Comparison of ENCODE assay signal across 26 cellular contexts in genomic region chrX:114037515-114037914, GRCh38.
"Had no signal": no experiment of that assay in that cellular context is flagged by ENCODE, and none has a peak within 500 bp of the region (broad histone marks: within the 10 kb centered on the region; RNA-seq: fewer than 3 reads in every experiment).

No MANE protein-coding gene starts in this region.

- H3K9me3 ChIP-seq: adrenal gland, SK-N-SH had no signal

- H3K36me3 ChIP-seq: adrenal gland had no signal

- H3K27ac Mint-ChIP-seq: activated CD8-positive, alpha-beta T cell treated with anti-CD3 and anti-CD28 coated beads, Interleukin-2, amount 10 ng/mL, durations not matched to agents 7 days and 5 days; activated naive CD8-positive, alpha-beta T cell treated with anti-CD3 and anti-CD28 coated beads, Interleukin-2, amount 10 ng/mL, durations not matched to agents 7 days and 5 days; T-helper 1 cell treated with Interleukin-12 subunit alpha and Interleukin-12 subunit beta and Interleukin-4 antibody, amounts not matched to agents 30 μg/mL and 1 μg/mL, for 36 hours had no signal

- H3K4me3 Mint-ChIP-seq: activated CD8-positive, alpha-beta T cell treated with anti-CD3 and anti-CD28 coated beads, Interleukin-2, amount 10 ng/mL, durations not matched to agents 7 days and 5 days; activated naive CD8-positive, alpha-beta T cell treated with anti-CD3 and anti-CD28 coated beads, Interleukin-2, amount 10 ng/mL, durations not matched to agents 7 days and 5 days; T-helper 1 cell treated with Interleukin-12 subunit alpha and Interleukin-12 subunit beta and Interleukin-4 antibody, amounts not matched to agents 30 μg/mL and 1 μg/mL, for 36 hours had no signal

- H3K9me3 Mint-ChIP-seq: activated naive CD8-positive, alpha-beta T cell treated with anti-CD3 and anti-CD28 coated beads, Interleukin-2, amount 10 ng/mL, durations not matched to agents 7 days and 5 days; T-helper 1 cell treated with Interleukin-12 subunit alpha and Interleukin-12 subunit beta and Interleukin-4 antibody, amounts not matched to agents 30 μg/mL and 1 μg/mL, for 36 hours had no signal

- H3K4me1 Mint-ChIP-seq: activated naive CD8-positive, alpha-beta T cell treated with anti-CD3 and anti-CD28 coated beads, Interleukin-2, amount 10 ng/mL, durations not matched to agents 7 days and 5 days had no signal

- H3K27ac ChIP-seq: adrenal gland had no signal

- H3K36me3 Mint-ChIP-seq: activated naive CD8-positive, alpha-beta T cell treated with anti-CD3 and anti-CD28 coated beads, Interleukin-2, amount 10 ng/mL, durations not matched to agents 7 days and 5 days had no signal

- ATAC-seq: activated CD8-positive, alpha-beta T cell treated with anti-CD3 and anti-CD28 coated beads, Interleukin-2, amount 10 ng/mL, durations not matched to agents 7 days and 5 days; Panc1; Right ventricle myocardium inferior had no signal

- H3K9ac ChIP-seq: SK-N-SH had no signal

- H3K4me2 ChIP-seq: SK-N-SH had no signal

- H3K27me3 Mint-ChIP-seq: activated naive CD8-positive, alpha-beta T cell treated with anti-CD3 and anti-CD28 coated beads, Interleukin-2, amount 10 ng/mL, durations not matched to agents 7 days and 5 days had no signal

- H3K4me3 ChIP-seq: adrenal gland had no signal

- DNase-seq: activated CD4-positive, alpha-beta T cell treated with anti-CD3 and anti-CD28 coated beads for 48 hours; activated CD4-positive, alpha-beta T cell treated with anti-CD3 and anti-CD28 coated beads, Interleukin-2, amount 50 U/mL, for 4 hours; activated CD4-positive, CD25-positive, alpha-beta regulatory T cell treated with anti-CD3 and anti-CD28 coated beads, Interleukin-2, amount 50 U/mL, for 72 hours; activated CD8-positive, alpha-beta memory T cell treated with anti-CD3 and anti-CD28 coated beads, Interleukin-2, amount 50 U/mL, for 48 hours; activated CD8-positive, alpha-beta T cell treated with anti-CD3 and anti-CD28 coated beads, Interleukin-2, amount 10 ng/mL, durations not matched to agents 7 days and 5 days; activated naive CD4-positive, alpha-beta T cell treated with anti-CD3 and anti-CD28 coated beads, Interleukin-2, amount 50 U/mL, for 16 hours; activated naive CD8-positive, alpha-beta T cell treated with anti-CD3 and anti-CD28 coated beads, Interleukin-2, amount 10 ng/mL, durations not matched to agents 7 days and 5 days; activated T-cell treated with anti-CD3 and anti-CD28 coated beads, Interleukin-2, amount 50 U/mL, for 1 hour; adrenal gland; anterior cingulate cortex; KG1; NCI-H1048; NCI-H146; NCI-H187 treated with DMSO at 0.1 percent for 48 hours; NCI-H2081 treated with DMSO at 0.1 percent for 48 hours; NCI-H2171; NCI-H2227 treated with DMSO at 0.1 percent for 48 hours; NCI-H446 treated with DMSO at 0.1 percent for 48 hours; NCI-H524 treated with DMSO at 0.1 percent for 48 hours; NCI-H82; RPMI8226; SK-N-SH; SW 1271 had no signal

- H3K4me1 ChIP-seq: adrenal gland had no signal
